10 cellular contexts compared by ENCODE assay signal in genomic region chr15:72200395-72201237, GRCh38. TPM values are rescaled to one million over a fixed set of nuclear protein-coding genes. Genes with fewer than 3 reads are reported as not detected.
DNase-seq lines count a peak whose midpoint lies in the region; ATAC-seq, FAIRE-seq and TF ChIP-seq lines count a peak whose summit lies in the region.
"Had no signal": no experiment of that assay in that cellular context is flagged by ENCODE, and none has a peak within 500 bp of the region (broad histone marks: within the 10 kb centered on the region; RNA-seq: fewer than 3 reads in every experiment).

No MANE protein-coding gene starts in this region.

- TF ChIP-seq EP300 in GM12878 (IDR thresholded peaks at IDR 0.05; ENCODE audit: borderline replicate concordance in 1 of 2, control insufficient read depth in 1 of 2, low read depth in 2 of 2, low read length in 2 of 2): no peak

- H3K27me3 ChIP-seq in CD4-positive, alpha-beta memory T cell (ENCODE audit: insufficient read depth, low read length): no peaks in the 10 kb centered on the region
- H3K27me3 ChIP-seq in IMR-90 (ENCODE audit: control insufficient read depth, insufficient read depth, low read length) (no peaks in the 10 kb centered on the region), GM12878 (replicated peaks in 1 of 2; ENCODE audit: control insufficient read depth in 2 of 2, insufficient read depth in 2 of 2, low read length in 1 of 2) (no peaks in the 10 kb centered on the region), neuronal stem cell (ENCODE audit: control insufficient read depth in 3 of 3, insufficient read depth in 3 of 3, low read depth in 1 of 3, low read length in 3 of 3) (peaks cover 0 to 19% (median 4%) of the 10 kb centered on the region in 3 experiments)

- H4K20me1 ChIP-seq in IMR-90 (ENCODE audit: insufficient read depth, low read length) (peaks cover 84% of the 10 kb centered on the region), GM12878 (ENCODE audit: control insufficient read depth, insufficient read depth) (peaks cover 10% of the 10 kb centered on the region)

- in situ Hi-C loops in IMR-90 (cut with MboI; ENCODE audit: low sequenced_read_pairs) (no loop called here), GM12878 (cut with MboI) (no loop called here)

- no peak overlapping the region for H3K14ac ChIP-seq in IMR-90 (replicated peaks; ENCODE audit: low read depth, low read length)
- H3K14ac ChIP-seq in neuronal stem cell (ENCODE audit: low read length): no peak overlapping the region

- H3K4me3 ChIP-seq in CD4-positive, alpha-beta memory T cell (ENCODE audit: low read length in 2 of 2): no peak overlapping the region
- H3K4me3 ChIP-seq in IMR-90 (ENCODE audit: insufficient read depth, low read depth, low read length) (no peak overlapping the region), GM12878 (no peak overlapping the region), neuronal stem cell (ENCODE audit: low read length in 2 of 2) (no peak overlapping the region)

- H2AK5ac ChIP-seq in IMR-90 (ENCODE audit: low read depth, low read length) (peak overlapping the region; percentile 15; the same call in 1 of the 2 replicates), neuronal stem cell (ENCODE audit: low read depth, low read length) (no peak overlapping the region)

- intact Hi-C loops in CD4-positive, alpha-beta memory T cell (cut with micrococcal nuclease): loop anchor here (5.0 kb wide), 1 partner anchor 332 kb away; no protein-coding TSS in a partner anchor
- intact Hi-C loops in IMR-90 (cut with micrococcal nuclease): no loop called here
- intact Hi-C loops in GM12878 (cut with micrococcal nuclease; ENCODE audit: unreplicated experiment): no loop called here

- POLR2A ChIA-PET in CD4-positive, alpha-beta memory T cell (lab: Charles Lee; ENCODE audit: partially characterized antibody): interaction anchor here (0.9 to 1.7 kb wide), 5 partner anchors 26 to 74 kb away, joined by 3 to 6 read pairs (median 3); partner anchors contain the start of gene PKM
- POLR2A ChIA-PET in IMR-90 (lab: Charles Lee; ENCODE audit: unreplicated experiment) (interaction anchor here (0.6 kb wide), 3 partner anchors 27 to 39 kb away, joined by 3 to 7 read pairs (median 4); no protein-coding TSS in a partner anchor), GM12878 (lab: Charles Lee) (interaction anchor here (0.7 to 1.9 kb wide), 3 partner anchors 14 to 190 kb away, joined by 3 to 4 read pairs (median 3); no protein-coding TSS in a partner anchor)

- H2BK15ac ChIP-seq in IMR-90 (ENCODE audit: low read depth, low read length): no peak overlapping the region
- no peak overlapping the region for H2BK15ac ChIP-seq in neuronal stem cell (ENCODE audit: low read length)

- H2AFZ ChIP-seq in IMR-90 (replicated peaks; ENCODE audit: low read length, poor library complexity) (no peak overlapping the region), GM12878 (ENCODE audit: control insufficient read depth, low read depth, low read length) (no peak overlapping the region), neuronal stem cell (ENCODE audit: low read length) (no peak overlapping the region)

- FAIRE-seq in GM12878 (lab: Jason Lieb, UNC): no peak
- FAIRE-seq: endometrium had no signal

- CTCF ChIA-PET in CD4-positive, alpha-beta memory T cell (lab: Charles Lee; ENCODE audit: partially characterized antibody): interaction anchor here (0.7 to 5.0 kb wide), 23 partner anchors 11 to 331 kb away, joined by 3 to 82 read pairs (median 4); no protein-coding TSS in a partner anchor
- CTCF ChIA-PET in IMR-90 (lab: Yijun Ruan, JAX): interaction anchor here (0.6 kb wide), 1 partner anchor 26 kb away, joined by 3 read pairs; no protein-coding TSS in a partner anchor
- CTCF ChIA-PET in GM12878 (lab: Yijun Ruan, JAX): interaction anchor here (0.8 to 4.4 kb wide), 19 partner anchors 9 to 124 kb away, joined by 3 to 27 read pairs (median 4); no protein-coding TSS in a partner anchor

- H3K4ac ChIP-seq in IMR-90 (ENCODE audit: low read depth, low read length) (no peak overlapping the region), neuronal stem cell (ENCODE audit: low read length) (no peak overlapping the region)

- H3K56ac ChIP-seq in IMR-90 (ENCODE audit: extremely low read depth, insufficient read depth, low read length): no peak overlapping the region

- H3K9me1 ChIP-seq in IMR-90 (ENCODE audit: insufficient read depth, low read length): 0 out of 2 replicates have a peak, but pooled peaks cover 3% of the 10 kb centered on the region

- H3K9ac ChIP-seq in IMR-90 (ENCODE audit: low read depth, low read length): no peak overlapping the region
- no peak overlapping the region for H3K9ac ChIP-seq in GM12878 (ENCODE audit: control insufficient read depth, insufficient read depth, low read length)
- no peak overlapping the region for H3K9ac ChIP-seq in neuronal stem cell (ENCODE audit: low read depth, low read length, poor library complexity)

- no peak overlapping the region for H3K18ac ChIP-seq in IMR-90 (ENCODE audit: low read depth, low read length)
- no peak overlapping the region for H3K18ac ChIP-seq in neuronal stem cell (ENCODE audit: low read length)

- no peak overlapping the region for H3K4me3 Mint-ChIP-seq in CD4-positive, alpha-beta memory T cell
- H3K4me3 Mint-ChIP-seq: WTC11 had no signal

- no TSS peak for BruUV-seq in IMR-90 (replicated peaks; lab: Mats Ljungman, UMichigan)
- no TSS peak for BruUV-seq in GM12878 (replicated peaks; lab: Mats Ljungman, UMichigan)

- no peak overlapping the region for H4K5ac ChIP-seq in IMR-90 (ENCODE audit: low read depth, low read length)

- ATAC-seq in IMR-90 (ENCODE audit: low read depth): no peak
- ATAC-seq in GM12878: no peak
- no peak for ATAC-seq in HG03521 (IDR thresholded peaks at IDR 0.05; ENCODE audit: unreplicated experiment)
- ATAC-seq in GM21447 (IDR thresholded peaks at IDR 0.05; ENCODE audit: unreplicated experiment): no peak

- TF ChIP-seq POLR2A in IMR-90 (IDR thresholded peaks at IDR 0.05; ENCODE audit: low read depth, low read length) (no peak), GM12878 (IDR thresholded peaks at IDR 0.05; ENCODE audit: low read depth, low read length) (peak; percentile 60)

- H4K8ac ChIP-seq in IMR-90 (ENCODE audit: low read depth in 2 of 2, low read length in 2 of 2) (no peak overlapping the region), neuronal stem cell (ENCODE audit: low read depth, low read length) (no peak overlapping the region)

- RAD21 ChIA-PET in GM12878 (lab: Charles Lee; ENCODE audit: unreplicated experiment): interaction anchor here (0.6 to 1.3 kb wide), 7 partner anchors 26 to 86 kb away, joined by 3 to 6 read pairs (median 3); no protein-coding TSS in a partner anchor

- no peak for TF ChIP-seq CTCF in IMR-90 (conservative IDR thresholded peaks at IDR 0.05; ENCODE audit: low read depth, low read length)
- TF ChIP-seq CTCF in GM12878 (IDR thresholded peaks at IDR 0.05 in 2 of 3, conservative IDR thresholded peaks at IDR 0.05 in 1 of 3; ENCODE audit: control insufficient read depth in 2 of 3, extremely low read depth in 1 of 3, insufficient read depth in 1 of 3, low read depth in 3 of 3, low read length in 3 of 3): no peak

- H3K4me2 ChIP-seq in IMR-90 (ENCODE audit: low read depth, low read length) (no peak overlapping the region), GM12878 (ENCODE audit: control insufficient read depth, insufficient read depth) (no peak overlapping the region), neuronal stem cell (ENCODE audit: insufficient read depth, low read length, poor library complexity, severe bottlenecking) (no peak overlapping the region)

- peaks cover 61 to 71% of the 10 kb centered on the region in 2 donors for H3K36me3 Mint-ChIP-seq in CD4-positive, alpha-beta memory T cell

- no peak overlapping the region for H4K91ac ChIP-seq in IMR-90 (ENCODE audit: insufficient read depth, low read depth, low read length)
- H4K91ac ChIP-seq in neuronal stem cell (ENCODE audit: low read depth, low read length, poor library complexity): no peak overlapping the region

- H3K23ac ChIP-seq in IMR-90 (ENCODE audit: low read depth, low read length) (no peak overlapping the region), neuronal stem cell (ENCODE audit: low read depth, low read length, poor library complexity) (peak overlapping the region; percentile 22)

- H3K9me3 Mint-ChIP-seq in CD4-positive, alpha-beta memory T cell: peaks cover 0 to 3% (median 0%) of the 10 kb centered on the region in 8 donors
- H3K9me3 Mint-ChIP-seq: WTC11 had no signal

- TF ChIP-seq RAD21 in IMR-90 (IDR thresholded peaks at IDR 0.05; ENCODE audit: low read length) (no peak), GM12878 (IDR thresholded peaks at IDR 0.05; ENCODE audit: insufficient read depth, low read depth, low read length) (no peak)

- H2BK120ac ChIP-seq in IMR-90 (ENCODE audit: low read depth, low read length) (no peak overlapping the region), neuronal stem cell (ENCODE audit: low read depth, low read length) (no peak overlapping the region)

- H3K79me2 ChIP-seq in GM12878 (ENCODE audit: control insufficient read depth, insufficient read depth, low read length): no peaks in the 10 kb centered on the region

- peaks cover 0 to 2% of the 10 kb centered on the region in 2 donors for H3K27me3 Mint-ChIP-seq in CD4-positive, alpha-beta memory T cell

- H3K36me3 ChIP-seq in CD4-positive, alpha-beta memory T cell (ENCODE audit: insufficient read depth, low read length): peaks cover 68% of the 10 kb centered on the region
- H3K36me3 ChIP-seq in IMR-90 (ENCODE audit: control insufficient read depth, insufficient read depth, low read length) (peaks cover 70% of the 10 kb centered on the region), GM12878 (ENCODE audit: control insufficient read depth in 2 of 2, insufficient read depth in 2 of 2, low read length in 1 of 2) (peaks cover 58 to 60% of the 10 kb centered on the region in 2 experiments), neuronal stem cell (replicated peaks in 1 of 2; ENCODE audit: control insufficient read depth in 2 of 2, insufficient read depth in 2 of 2, low read length in 2 of 2) (peaks cover 62 to 77% of the 10 kb centered on the region in 2 donors)

- peaks cover 4% of the 10 kb centered on the region for H3K4me1 ChIP-seq in CD4-positive, alpha-beta memory T cell (ENCODE audit: insufficient read depth, low read length)
- H3K4me1 ChIP-seq in IMR-90 (ENCODE audit: control insufficient read depth, insufficient read depth, low read length) (peaks cover 2% of the 10 kb centered on the region; the same call in 1 of the 2 replicates), GM12878 (ENCODE audit: control insufficient read depth, insufficient read depth, low read length) (no peaks in the 10 kb centered on the region), neuronal stem cell (ENCODE audit: control insufficient read depth in 2 of 2, insufficient read depth in 1 of 2, low read depth in 1 of 2, low read length in 2 of 2) (peaks cover 0 to 2% of the 10 kb centered on the region in 2 donors)

- SMC1A ChIA-PET in GM12878 (lab: Charles Lee; ENCODE audit: uncharacterized antibody, unreplicated experiment): interaction anchor here (0.8 to 3.7 kb wide), 11 partner anchors 27 to 329 kb away, joined by 3 to 16 read pairs (median 4); no protein-coding TSS in a partner anchor

- H2AK9ac ChIP-seq in IMR-90 (replicated peaks; ENCODE audit: low read depth, low read length, poor library complexity): peak overlapping the region; percentile 23

- H3K27ac ChIP-seq in CD4-positive, alpha-beta memory T cell (ENCODE audit: low read depth, low read length): no peak overlapping the region
- H3K27ac ChIP-seq in IMR-90 (ENCODE audit: insufficient read depth, low read length) (no peak overlapping the region), GM12878 (ENCODE audit: control insufficient read depth, insufficient read depth) (no peak overlapping the region), neuronal stem cell (replicated peaks; ENCODE audit: low read length) (no peak overlapping the region)

- H2BK20ac ChIP-seq in IMR-90 (ENCODE audit: low read depth, low read length): no peak overlapping the region

- no peaks in the 10 kb centered on the region for H3K9me3 ChIP-seq in CD4-positive, alpha-beta memory T cell (ENCODE audit: control insufficient read depth in 1 of 2, low read length in 2 of 2)
- H3K9me3 ChIP-seq in IMR-90 (ENCODE audit: control insufficient read depth, insufficient read depth, low read length) (no peaks in the 10 kb centered on the region), GM12878 (replicated peaks; ENCODE audit: control insufficient read depth, insufficient read depth, low read length) (no peaks in the 10 kb centered on the region), neuronal stem cell (replicated peaks in 1 of 2; ENCODE audit: control insufficient read depth in 2 of 2, insufficient read depth in 1 of 2, low read depth in 1 of 2, low read length in 2 of 2) (peaks cover 0 to 4% of the 10 kb centered on the region in 2 donors)

- peaks cover 25 to 56% of the 10 kb centered on the region in 2 experiments for H3K79me1 ChIP-seq in IMR-90 (ENCODE audit: low read depth in 1 of 2, low read length in 2 of 2)
- H3K79me1 ChIP-seq in neuronal stem cell (ENCODE audit: low read depth, low read length): peaks cover 4% of the 10 kb centered on the region

- dilution Hi-C loops in IMR-90 (cut with HindIII; ENCODE audit: low sequenced_read_pairs, unreplicated experiment): no loop called here

- WGBS in IMR-90 (ENCODE audit: extremely low coverage in 2 of 2, insufficient read length in 1 of 2), 2 experiments: 75% methylated on average over 4 of the region's 15 CpGs; no CpG with 5 or more reads in 1 of the 2 experiments
- 59% methylated on average over 14 of the region's 15 CpGs for WGBS in GM12878 (ENCODE audit: insufficient coverage, insufficient replicate concordance, low lambda C conversion rate, missing lambda C conversion rate)
- WGBS in neuronal stem cell (ENCODE audit: extremely low coverage in 2 of 2, insufficient read length in 2 of 2, insufficient replicate concordance in 1 of 2), 2 donors: no CpG with 5 or more reads among the region's 15 CpGs

- DNase-seq in CD4-positive, alpha-beta memory T cell: no peak
- DNase-seq in IMR-90: no peak
- DNase-seq in GM12878 (ENCODE audit: low read depth, low spot score): no peak
- no peak for DNase-seq in neuronal stem cell (ENCODE audit: low spot score)
- DNase-seq in stimulated activated CD4-positive, alpha-beta T cell treated with anti-CD3 and anti-CD28 coated beads, Interleukin-4, amount 100 ng/mL, for 4 hours: no peak
- DNase-seq: KG1 had no signal

- peak overlapping the region in 4 of 7 donors; percentile 43 to 57 (median 46) for H3K27ac Mint-ChIP-seq in CD4-positive, alpha-beta memory T cell
- H3K27ac Mint-ChIP-seq: WTC11 had no signal

- H2BK5ac ChIP-seq in IMR-90 (ENCODE audit: low read depth, low read length, poor library complexity, severe bottlenecking) (no peak overlapping the region), neuronal stem cell (ENCODE audit: low read length) (no peak overlapping the region)

- H3K4me1 Mint-ChIP-seq in CD4-positive, alpha-beta memory T cell: peaks cover 0 to 14% (median 9%) of the 10 kb centered on the region in 4 donors

- no peak overlapping the region for H2BK12ac ChIP-seq in neuronal stem cell (ENCODE audit: low read length)

RNA-seq across cellular contexts. Expression of gene GRAMD2A, which starts 3.0 kb away (rescaled TPM):
- total RNA-seq in CD4-positive, alpha-beta memory T cell: not detected
- polyA plus RNA-seq in CD4-positive, alpha-beta memory T cell: not detected
- total RNA-seq in IMR-90 (2012; rRNA removed): under 0.01 and 0.18 TPM in 2 replicates
- 0.14 TPM in 1 of 2 replicates, not detected in the other for polyA plus RNA-seq in IMR-90 (2012; rRNA removed)
- 0.02 TPM in 1 of 2 replicates, not detected in the other for polyA plus RNA-seq in IMR-90 (2012; cell fraction: cytosol; rRNA removed)
- polyA plus RNA-seq in IMR-90 (2012; cell fraction: nucleus; rRNA removed; ENCODE audit: low replicate concordance): 0.07 and 0.16 TPM in 2 replicates
- not detected in 2 replicates for total RNA-seq in GM12878 (2013; cell fraction: nucleolus; rRNA removed)
- total RNA-seq in GM12878 (2014; rRNA removed): not detected in 2 replicates
- not detected in 2 replicates for total RNA-seq in GM12878 (2014; rRNA removed; fragmentation: Illumina TruSeq; extraction: Trizol)
- not detected in 2 replicates for total RNA-seq in GM12878 (2021)
- polyA plus RNA-seq in GM12878 (2011; ENCODE audit: low read depth): not detected
- polyA plus RNA-seq in GM12878 (2011; rRNA removed): not detected in 2 replicates
- not detected in 2 replicates for polyA plus RNA-seq in GM12878 (2011; cell fraction: cytosol; rRNA removed)
- polyA plus RNA-seq in GM12878 (2011; cell fraction: nucleus; rRNA removed): not detected in 2 replicates
- polyA plus RNA-seq in GM12878 (2012): not detected in 2 replicates
- not detected in 2 replicates for polyA plus RNA-seq in GM12878 (2014; fragmentation: Illumina TruSeq; extraction: Trizol)
- polyA plus RNA-seq in GM12878 (2014; fragmentation: Nextera tagmentation; extraction: Ambion mirVana): under 1 TPM in 1 of 2 experiments, not detected in 1; 0.02 TPM
- not detected in 2 replicates for polyA plus RNA-seq in GM12878 (2014; rRNA removed)
- under 1 TPM in 1 of 2 experiments, not detected in 1; 0.35 TPM for polyA plus RNA-seq in GM12878 (2016; fragmentation: Nextera tagmentation; extraction: Ambion mirVana)
- not detected in 2 replicates for polyA minus RNA-seq in GM12878 (2011; rRNA and poly(A)+ RNA removed)
- not detected in 2 replicates for polyA minus RNA-seq in GM12878 (2011; cell fraction: cytosol; rRNA and poly(A)+ RNA removed)
- not detected in 2 replicates for polyA minus RNA-seq in GM12878 (2011; cell fraction: nucleus; rRNA and poly(A)+ RNA removed)
- polyA plus RNA-seq in neuronal stem cell (2013, experiment 1 of 2): 0.38 TPM
- 0.30 TPM for polyA plus RNA-seq in neuronal stem cell (2013, experiment 2 of 2)

RNA-seq across cellular contexts. Expression of gene PKM, which starts 30.4 kb away (rescaled TPM):
- 100 to 1,000 TPM; 378 to 383 TPM for total RNA-seq in CD4-positive, alpha-beta memory T cell
- polyA plus RNA-seq in CD4-positive, alpha-beta memory T cell: 100 to 1,000 TPM; 440 to 658 TPM
- total RNA-seq in IMR-90 (2012; rRNA removed) (2,738 and 3,859 TPM in 2 replicates), GM12878 (2014; rRNA removed) (1,257 and 1,302 TPM in 2 replicates), GM12878 (2014; rRNA removed; fragmentation: Illumina TruSeq; extraction: Trizol) (912 and 984 TPM in 2 replicates), GM12878 (2021) (1,487 and 1,505 TPM in 2 replicates)
- polyA plus RNA-seq in IMR-90 (2012; rRNA removed) (2,084 and 2,219 TPM in 2 replicates), GM12878 (2011; rRNA removed) (2,011 and 2,640 TPM in 2 replicates), GM12878 (2014; fragmentation: Illumina TruSeq; extraction: Trizol) (1,523 and 1,631 TPM in 2 replicates), GM12878 (2014; fragmentation: Nextera tagmentation; extraction: Ambion mirVana) (100 to 1,000 TPM; 491 to 500 TPM), GM12878 (2014; rRNA removed) (1,361 and 1,456 TPM in 2 replicates), GM12878 (2016; fragmentation: Nextera tagmentation; extraction: Ambion mirVana) (1,000 to 10,000 TPM; 1,696 to 1,742 TPM)
- polyA plus RNA-seq in IMR-90 (2012; cell fraction: cytosol; rRNA removed): 1,530 and 1,727 TPM in 2 replicates
- polyA plus RNA-seq in IMR-90 (2012; cell fraction: nucleus; rRNA removed; ENCODE audit: low replicate concordance): 1,603 and 1,631 TPM in 2 replicates
- 2,657 and 2,906 TPM in 2 replicates for total RNA-seq in GM12878 (2013; cell fraction: nucleolus; rRNA removed)
- 1,106 TPM for polyA plus RNA-seq in GM12878 (2011; ENCODE audit: low read depth)
- polyA plus RNA-seq in GM12878 (2011; cell fraction: cytosol; rRNA removed): 2,081 and 2,225 TPM in 2 replicates
- polyA plus RNA-seq in GM12878 (2011; cell fraction: nucleus; rRNA removed): 3,305 and 4,399 TPM in 2 replicates
- polyA plus RNA-seq in GM12878 (2012): 1,702 and 1,753 TPM in 2 replicates
- polyA minus RNA-seq in GM12878 (2011; rRNA and poly(A)+ RNA removed): 2,197 and 2,457 TPM in 2 replicates
- 720 and 815 TPM in 2 replicates for polyA minus RNA-seq in GM12878 (2011; cell fraction: cytosol; rRNA and poly(A)+ RNA removed)
- 1,090 and 1,249 TPM in 2 replicates for polyA minus RNA-seq in GM12878 (2011; cell fraction: nucleus; rRNA and poly(A)+ RNA removed)
- 356 TPM for polyA plus RNA-seq in neuronal stem cell (2013, experiment 1 of 2)
- polyA plus RNA-seq in neuronal stem cell (2013, experiment 2 of 2): 349 TPM
